In the genomic region with DNA sequence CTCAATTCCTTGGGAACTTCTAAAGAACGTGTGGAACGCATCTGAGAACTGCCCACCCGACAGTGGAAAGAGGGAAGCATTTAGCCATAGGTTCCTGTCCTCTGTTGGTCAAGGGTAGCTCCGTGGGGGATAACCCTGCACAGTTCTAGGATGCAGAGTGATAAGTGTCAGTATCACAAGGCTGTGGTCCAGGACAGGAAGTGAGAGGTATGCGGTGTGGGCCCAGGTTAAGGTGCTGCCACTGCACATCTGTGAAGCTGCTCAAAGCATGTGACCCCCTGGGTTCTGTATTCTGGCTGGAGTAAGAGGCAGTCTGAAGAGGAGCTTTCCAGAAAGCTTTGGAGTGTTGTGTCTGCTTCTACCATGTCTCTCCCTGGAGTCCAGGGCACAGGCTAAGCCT, we compare ENCODE assay signal across 10 cellular contexts. TPM values are rescaled to one million over a fixed set of nuclear protein-coding genes. Genes with fewer than 3 reads are reported as not detected.
DNase-seq lines count a peak whose midpoint lies in the region; ATAC-seq lines count a peak whose summit lies in the region.
"Had no signal": no experiment of that assay in that cellular context is flagged by ENCODE, and none has a peak within 500 bp of the region (broad histone marks: within the 10 kb centered on the region; RNA-seq: fewer than 3 reads in every experiment).

No MANE protein-coding gene starts in this region.

- H3K9ac ChIP-seq in neuronal stem cell (ENCODE audit: low read depth, low read length, poor library complexity) = no peak overlapping the region

- H3K4me1 ChIP-seq in neuronal stem cell (ENCODE audit: control insufficient read depth in 2 of 2, insufficient read depth in 1 of 2, low read depth in 1 of 2, low read length in 2 of 2) = peaks cover 29 to 38% of the 10 kb centered on the region in 2 donors

- no peak overlapping the region for H3K27ac ChIP-seq in neuronal stem cell (replicated peaks; ENCODE audit: low read length)
- H3K27ac ChIP-seq: PC-9 had no signal

- H3K27me3 ChIP-seq in neuronal stem cell (ENCODE audit: control insufficient read depth in 3 of 3, insufficient read depth in 3 of 3, low read depth in 1 of 3, low read length in 3 of 3) = no peaks in the 10 kb centered on the region

- H3K79me1 ChIP-seq in neuronal stem cell (ENCODE audit: low read depth, low read length) = no peaks in the 10 kb centered on the region

- H3K4ac ChIP-seq in neuronal stem cell (ENCODE audit: low read length) = no peak overlapping the region

- H3K36me3 ChIP-seq in neuronal stem cell (replicated peaks in 1 of 2; ENCODE audit: control insufficient read depth in 2 of 2, insufficient read depth in 2 of 2, low read length in 2 of 2) = no peaks in the 10 kb centered on the region

- H3K18ac ChIP-seq in neuronal stem cell (ENCODE audit: low read length) = no peak overlapping the region

- H3K23ac ChIP-seq in neuronal stem cell (ENCODE audit: low read depth, low read length, poor library complexity) = no peak overlapping the region

- H3K9me3 ChIP-seq in neuronal stem cell (replicated peaks in 1 of 2; ENCODE audit: control insufficient read depth in 2 of 2, insufficient read depth in 1 of 2, low read depth in 1 of 2, low read length in 2 of 2) = peaks cover 0 to 7% of the 10 kb centered on the region in 2 donors

- H2AK5ac ChIP-seq in neuronal stem cell (ENCODE audit: low read depth, low read length) = peak overlapping the region; percentile 6

- peak; percentile 95 for ATAC-seq in GM21723 (IDR thresholded peaks at IDR 0.05; ENCODE audit: unreplicated experiment)
- ATAC-seq in HG03432 (IDR thresholded peaks at IDR 0.05; ENCODE audit: unreplicated experiment) = peak; percentile 94

- no peak overlapping the region for H2BK12ac ChIP-seq in neuronal stem cell (ENCODE audit: low read length)

- no peak overlapping the region for H2BK5ac ChIP-seq in neuronal stem cell (ENCODE audit: low read length)

- H4K91ac ChIP-seq in neuronal stem cell (ENCODE audit: low read depth, low read length, poor library complexity) = no peak overlapping the region

- H3K4me3 ChIP-seq in neuronal stem cell (ENCODE audit: low read length in 2 of 2) = no peak overlapping the region
- H3K4me3 ChIP-seq: PC-9 had no signal

- H2BK120ac ChIP-seq in neuronal stem cell (ENCODE audit: low read depth, low read length) = no peak overlapping the region

- H2BK15ac ChIP-seq in neuronal stem cell (ENCODE audit: low read length) = no peak overlapping the region

- no CpG with 5 or more reads among the region's 5 CpGs for WGBS in neuronal stem cell (ENCODE audit: extremely low coverage in 2 of 2, insufficient read length in 2 of 2, insufficient replicate concordance in 1 of 2), 2 donors

- H3K4me2 ChIP-seq in neuronal stem cell (ENCODE audit: insufficient read depth, low read length, poor library complexity, severe bottlenecking) = no peak overlapping the region
- H3K4me2 ChIP-seq: PC-9 had no signal

- no peak overlapping the region for H2AFZ ChIP-seq in neuronal stem cell (ENCODE audit: low read length)
- H2AFZ ChIP-seq: PC-9 had no signal

- H3K14ac ChIP-seq in neuronal stem cell (ENCODE audit: low read length) = no peak overlapping the region

- H4K8ac ChIP-seq in neuronal stem cell (ENCODE audit: low read depth, low read length) = no peak overlapping the region

- DNase-seq in activated CD4-positive, alpha-beta T cell treated with anti-CD3 and anti-CD28 coated beads for 48 hours = peak; percentile 27
- no peak for DNase-seq in activated CD4-positive, alpha-beta T cell treated with anti-CD3 and anti-CD28 coated beads, Interleukin-2, amount 50 U/mL, for 48 hours
- no peak for DNase-seq in neuronal stem cell (ENCODE audit: low spot score)
- no peak for DNase-seq in NCI-H2029 treated with DMSO at 0.1 percent for 48 hours (lab: John Stamatoyannopoulos, UW)
- DNase-seq in epidermal melanocyte (ENCODE audit: insufficient read length, low spot score) = no peak
- DNase-seq in NCI-H446 treated with DMSO at 0.1 percent for 48 hours (lab: John Stamatoyannopoulos, UW) = no peak
- DNase-seq: nephron progenitor cell, PC-9 had no signal

RNA-seq across cellular contexts. Expression of a gene that starts 51.7 kb away (rescaled TPM):
- polyA plus RNA-seq in neuronal stem cell (2013, experiment 1 of 2) = 29.1 TPM
- 30.9 TPM for polyA plus RNA-seq in neuronal stem cell (2013, experiment 2 of 2)
